Comparison of ENCODE assay signal across 1 cellular context in genomic region chr6:32146687-32147086, GRCh38.
TF ChIP-seq lines count a peak whose summit lies in the region.

No MANE protein-coding gene starts in this region.

TF ChIP-seq in IMR-90, 13 proteins besides CTCF, POLR2A, EP300 and RAD21:
- TF ChIP-seq SMC3 (IDR thresholded peaks at IDR 0.05; ENCODE audit: low read depth, low read length): no peak
- TF ChIP-seq RCOR1 (IDR thresholded peaks at IDR 0.05; ENCODE audit: insufficient replicate concordance, low read length): no peak
- no peak for TF ChIP-seq CEBPB (IDR thresholded peaks at IDR 0.05; ENCODE audit: low read depth, low read length)
